ENCODE assay signal across 1 cellular context in the genomic region with DNA sequence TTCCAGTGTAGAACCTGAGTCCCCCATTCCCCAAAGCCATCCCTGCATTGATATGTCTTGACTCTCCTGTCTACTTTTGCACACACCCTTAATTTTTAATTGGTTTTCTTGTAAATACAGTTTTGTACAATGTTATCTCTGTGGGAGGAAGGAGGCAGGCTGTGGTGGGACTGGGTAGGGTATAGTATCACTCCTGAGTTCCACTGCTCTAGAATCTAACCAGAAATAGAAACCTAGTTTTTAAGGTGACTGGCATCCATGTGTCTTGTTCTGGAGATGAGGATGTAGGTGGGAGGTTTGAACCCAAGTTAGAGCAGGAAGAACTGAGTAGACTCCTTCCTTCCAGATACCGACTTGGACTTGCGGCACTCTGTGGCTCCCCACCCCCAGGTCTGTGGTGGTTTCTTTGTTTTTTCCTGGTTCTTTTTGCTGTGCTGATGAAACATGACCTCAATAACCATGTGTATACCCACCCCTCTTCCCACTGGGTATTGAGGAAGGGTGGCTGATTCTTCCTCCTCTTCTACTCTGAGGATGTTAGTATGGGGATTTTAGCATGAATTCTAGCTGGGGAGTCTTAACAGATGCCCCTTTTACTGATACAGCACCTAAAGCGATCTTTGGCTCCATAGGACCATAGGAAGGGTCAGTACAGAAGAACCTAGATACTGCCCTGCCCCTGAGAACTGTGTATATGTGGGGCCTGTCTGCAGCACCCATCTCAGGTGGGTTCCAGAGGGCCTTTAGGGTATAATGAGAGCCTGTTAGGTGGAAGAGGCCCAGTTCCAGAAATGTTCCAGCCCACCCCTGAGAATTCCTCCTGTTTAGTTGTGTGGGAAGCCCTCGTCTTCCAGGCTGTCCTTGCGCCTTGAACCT.
TF ChIP-seq lines count a peak whose summit lies in the region.

No MANE protein-coding gene starts in this region.

TF ChIP-seq in HepG2, 621 proteins besides CTCF, POLR2A, EP300 and RAD21:
- TF ChIP-seq, protein P1, sequence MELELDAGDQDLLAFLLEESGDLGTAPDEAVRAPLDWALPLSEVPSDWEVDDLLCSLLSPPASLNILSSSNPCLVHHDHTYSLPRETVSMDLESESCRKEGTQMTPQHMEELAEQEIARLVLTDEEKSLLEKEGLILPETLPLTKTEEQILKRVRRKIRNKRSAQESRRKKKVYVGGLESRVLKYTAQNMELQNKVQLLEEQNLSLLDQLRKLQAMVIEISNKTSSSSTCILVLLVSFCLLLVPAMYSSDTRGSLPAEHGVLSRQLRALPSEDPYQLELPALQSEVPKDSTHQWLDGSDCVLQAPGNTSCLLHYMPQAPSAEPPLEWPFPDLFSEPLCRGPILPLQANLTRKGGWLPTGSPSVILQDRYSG (CRISPR knock-in tag; IDR thresholded peaks at IDR 0.05) = no peak
- TF ChIP-seq RBM22 (optimal IDR thresholded peaks at IDR 0.05; ENCODE audit: low read length) (peak; percentile 75), RBFOX2 (IDR thresholded peaks at IDR 0.05; ENCODE audit: low read depth, low read length) (0 out of 2 replicates have a peak, but pooled peaks have one; percentile 18), ZNF256 (CRISPR knock-in tag; conservative IDR thresholded peaks at IDR 0.05) (no peak)
